Comparison of ENCODE assay signal across 38 cellular contexts in the genomic region with DNA sequence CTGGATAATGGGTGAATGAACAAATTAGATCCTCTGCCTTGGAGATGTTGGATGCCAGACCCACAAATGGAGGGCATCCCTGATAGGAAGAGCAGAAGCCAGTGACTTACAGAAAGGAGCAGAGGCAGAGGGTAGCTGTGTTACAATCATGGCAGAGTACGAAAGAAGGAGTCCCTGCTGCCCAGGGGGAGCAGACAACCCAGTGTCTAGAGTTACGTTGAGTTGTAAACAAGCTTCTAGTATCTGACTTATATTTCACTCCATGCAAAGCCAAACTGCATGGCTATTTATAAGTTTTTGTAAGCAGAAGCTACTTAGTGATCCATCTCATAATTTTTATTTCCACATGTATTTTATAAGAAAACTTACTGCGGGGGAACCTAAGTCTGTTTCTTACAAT. TPM values are rescaled to one million over a fixed set of nuclear protein-coding genes. Genes with fewer than 3 reads are reported as not detected.
"Had no signal": no experiment of that assay in that cellular context is flagged by ENCODE, and none has a peak within 500 bp of the region (broad histone marks: within the 10 kb centered on the region; RNA-seq: fewer than 3 reads in every experiment).

No MANE protein-coding gene starts in this region.

- H3K9me3 ChIP-seq: MG63 had no signal

- DNase-seq: Karpas-422, Kasumi-1, KG1, MG63, MM.1S, MV-4-11, NCI-H1048, NCI-H1092, NCI-H1092 treated with DMSO at 0.1 percent for 48 hours, NCI-H1105, NCI-H1105 treated with DMSO at 0.1 percent for 48 hours, NCI-H1417, NCI-H1417 treated with DMSO at 0.1 percent for 48 hours, NCI-H1436, NCI-H1436 treated with DMSO at 0.1 percent for 48 hours, NCI-H146, NCI-H1694, NCI-H1694 treated with DMSO at 0.1 percent for 48 hours, NCI-H187 treated with DMSO at 0.1 percent for 48 hours, NCI-H1930, NCI-H2029, NCI-H2029 treated with DMSO at 0.1 percent for 48 hours, NCI-H2081, NCI-H2081 treated with DMSO at 0.1 percent for 48 hours, NCI-H2107, NCI-H2171, NCI-H2171 treated with DMSO at 0.1 percent for 48 hours, NCI-H2227 treated with DMSO at 0.1 percent for 48 hours, NCI-H226, NCI-H345, NCI-H446, NCI-H446 treated with DMSO at 0.1 percent for 48 hours, NCI-H510A had no signal

- H3K4me3 ChIP-seq: MG63 had no signal

- H3K27me3 ChIP-seq: MG63 had no signal

- H3K36me3 ChIP-seq: MG63 had no signal

- H3K27ac ChIP-seq: KMS-11 had no signal

RNA-seq across cellular contexts. Expression of a gene that starts 56.2 kb away (rescaled TPM):
- total RNA-seq: LHCN-M2, M059J, MCF 10A, NCI-H460 had no signal
